ENCODE assay signal across 9 cellular contexts in genomic region chr12:8699714-8700113, GRCh38. TPM values are rescaled to one million over a fixed set of nuclear protein-coding genes. Genes with fewer than 3 reads are reported as not detected.
A peak's percentile ranks its signal among the peaks of the same experiment; 100 is the strongest.
DNase-seq lines count a peak whose midpoint lies in the region; ATAC-seq and TF ChIP-seq lines count a peak whose summit lies in the region.
"Had no signal": no experiment of that assay in that cellular context is flagged by ENCODE, and none has a peak within 500 bp of the region (broad histone marks: within the 10 kb centered on the region; RNA-seq: fewer than 3 reads in every experiment).

No MANE protein-coding gene starts in this region.

- peaks cover 12% of the 10 kb centered on the region for H3K4me1 Mint-ChIP-seq in activated CD4-positive, alpha-beta T cell treated with anti-CD3 and anti-CD28 coated beads, Interleukin-2, amount 10 ng/mL, durations not matched to agents 24 days and 14 days
- H3K4me1 Mint-ChIP-seq in activated B cell treated with CpG ODN at 0.5 μM for 24 hours, result peaks cover 39% of the 10 kb centered on the region
- peaks cover 16 to 30% of the 10 kb centered on the region in 2 donors for H3K4me1 Mint-ChIP-seq in stimulated activated naive B cell treated with anti-CD40 and anti-IgM and Interleukin-4, amounts not matched to agents 10 μg/mL and 1 μg/mL and 100 μg/mL, for 72 hours

- H3K36me3 ChIP-seq in esophagus squamous epithelium, result no peaks in the 10 kb centered on the region

- H3K9me3 ChIP-seq in esophagus squamous epithelium, result no peaks in the 10 kb centered on the region

- CTCF ChIA-PET in activated B cell treated with CpG ODN at 0.5 μM for 24 hours (lab: Charles Lee), result no interaction called here

- peaks cover 2% of the 10 kb centered on the region for H3K36me3 Mint-ChIP-seq in activated CD4-positive, alpha-beta T cell treated with anti-CD3 and anti-CD28 coated beads, Interleukin-2, amount 10 ng/mL, durations not matched to agents 24 days and 14 days (ENCODE audit: low read depth)
- H3K36me3 Mint-ChIP-seq in activated B cell treated with CpG ODN at 0.5 μM for 24 hours (ENCODE audit: low read depth), result peaks cover 4% of the 10 kb centered on the region
- peaks cover 2 to 7% of the 10 kb centered on the region in 2 donors for H3K36me3 Mint-ChIP-seq in stimulated activated naive B cell treated with anti-CD40 and anti-IgM and Interleukin-4, amounts not matched to agents 10 μg/mL and 1 μg/mL and 100 μg/mL, for 72 hours

- H3K27ac Mint-ChIP-seq in activated CD4-positive, alpha-beta T cell treated with anti-CD3 and anti-CD28 coated beads, Interleukin-2, amount 10 ng/mL, durations not matched to agents 24 days and 14 days, result no peak overlapping the region
- peak overlapping the region; percentile 77 for H3K27ac Mint-ChIP-seq in activated B cell treated with CpG ODN at 0.5 μM for 24 hours
- peak overlapping the region; percentile 43 for H3K27ac Mint-ChIP-seq in stimulated activated naive B cell treated with anti-CD40 and anti-IgM and Interleukin-4, amounts not matched to agents 10 μg/mL and 1 μg/mL and 100 μg/mL, for 72 hours

- TF ChIP-seq CTCF in activated B cell treated with CpG ODN at 0.5 μM for 24 hours (IDR thresholded peaks at IDR 0.05) (no peak), esophagus squamous epithelium (IDR thresholded peaks at IDR 0.05) (no peak)

- POLR2A ChIA-PET in activated B cell treated with CpG ODN at 0.5 μM for 24 hours (lab: Charles Lee), result no interaction called here

- peak overlapping the region; percentile 10 for H3K4me3 ChIP-seq in iPS-11a (ENCODE audit: low read depth, low read length)
- peak overlapping the region in 1 of 4 donors; percentile 98 for H3K4me3 ChIP-seq in esophagus squamous epithelium

- H3K27ac ChIP-seq in esophagus squamous epithelium, result peak overlapping the region in 2 of 4 donors; percentile 53 to 93

- H3K4me3 Mint-ChIP-seq in activated CD4-positive, alpha-beta T cell treated with anti-CD3 and anti-CD28 coated beads, Interleukin-2, amount 10 ng/mL, durations not matched to agents 24 days and 14 days, result peak overlapping the region; percentile 40
- peak overlapping the region; percentile 77 for H3K4me3 Mint-ChIP-seq in activated B cell treated with CpG ODN at 0.5 μM for 24 hours
- H3K4me3 Mint-ChIP-seq in stimulated activated naive B cell treated with anti-CD40 and anti-IgM and Interleukin-4, amounts not matched to agents 10 μg/mL and 1 μg/mL and 100 μg/mL, for 72 hours, result peak overlapping the region; percentile 66 to 78

- ATAC-seq in activated B cell treated with CpG ODN at 0.5 μM for 24 hours (ENCODE audit: low read depth), result no peak
- ATAC-seq in stimulated activated naive B cell treated with anti-CD40 and anti-IgM and Interleukin-4, amounts not matched to agents 10 μg/mL and 1 μg/mL and 100 μg/mL, for 72 hours (replicated peaks), result no peak

- peaks cover 0 to 60% (median 16%) of the 10 kb centered on the region in 3 donors for H3K4me1 ChIP-seq in esophagus squamous epithelium

- no peak for DNase-seq in activated CD4-positive, alpha-beta T cell treated with anti-CD3 and anti-CD28 coated beads, Interleukin-2, amount 10 ng/mL, durations not matched to agents 24 days and 14 days
- no peak for DNase-seq in activated CD4-positive, alpha-beta T cell treated with anti-CD3 and anti-CD28 coated beads, Interleukin-2, amount 50 U/mL, for 48 hours
- DNase-seq in activated B cell treated with CpG ODN at 0.5 μM for 24 hours (no peak), posterior vena cava (ENCODE audit: low spot score) (no peak), NCI-H128 (lab: John Stamatoyannopoulos, UW; ENCODE audit: unreplicated experiment) (no peak), esophagus squamous epithelium (lab: John Stamatoyannopoulos, UW) (no peak)
- DNase-seq in stimulated activated naive B cell treated with anti-CD40 and anti-IgM and Interleukin-4, amounts not matched to agents 10 μg/mL and 1 μg/mL and 100 μg/mL, for 72 hours, result no peak
- DNase-seq: occipital lobe had no signal

- 27 to 30% methylated on average over 4 of the region's 4 CpGs for WGBS in esophagus squamous epithelium, 2 donors

- H3K27me3 ChIP-seq in esophagus squamous epithelium, result no peaks in the 10 kb centered on the region

- TF ChIP-seq POLR2A in esophagus squamous epithelium (IDR thresholded peaks at IDR 0.05), result no peak

- peaks cover 50% of the 10 kb centered on the region for H3K27me3 Mint-ChIP-seq in activated CD4-positive, alpha-beta T cell treated with anti-CD3 and anti-CD28 coated beads, Interleukin-2, amount 10 ng/mL, durations not matched to agents 24 days and 14 days
- H3K27me3 Mint-ChIP-seq in activated B cell treated with CpG ODN at 0.5 μM for 24 hours, result no peaks in the 10 kb centered on the region
- H3K27me3 Mint-ChIP-seq in stimulated activated naive B cell treated with anti-CD40 and anti-IgM and Interleukin-4, amounts not matched to agents 10 μg/mL and 1 μg/mL and 100 μg/mL, for 72 hours, result no peaks in the 10 kb centered on the region

- intact Hi-C loops in activated CD4-positive, alpha-beta T cell treated with anti-CD3 and anti-CD28 coated beads, Interleukin-2, amount 10 ng/mL, durations not matched to agents 24 days and 14 days (cut with micrococcal nuclease), result loop anchor here (5.0 kb wide), 2 partner anchors 213 to 248 kb away; partner anchors contain the start of genes M6PR and PHC1
- intact Hi-C loops in activated B cell treated with CpG ODN at 0.5 μM for 24 hours (cut with micrococcal nuclease) (loop anchor here (10.0 kb wide), 1 partner anchor 615 kb away; the partner anchor contains the start of gene NECAP1), posterior vena cava (cut with DNase I) (loop anchor here in 1 of 2 donors (10.0 kb wide), 1 partner anchor 55 kb away; no protein-coding TSS in a partner anchor), esophagus squamous epithelium (cut with DNase I) (no loop called here)

- H3K9me3 Mint-ChIP-seq in activated CD4-positive, alpha-beta T cell treated with anti-CD3 and anti-CD28 coated beads, Interleukin-2, amount 10 ng/mL, durations not matched to agents 24 days and 14 days, result no peaks in the 10 kb centered on the region
- no peaks in the 10 kb centered on the region for H3K9me3 Mint-ChIP-seq in activated B cell treated with CpG ODN at 0.5 μM for 24 hours
- no peaks in the 10 kb centered on the region for H3K9me3 Mint-ChIP-seq in stimulated activated naive B cell treated with anti-CD40 and anti-IgM and Interleukin-4, amounts not matched to agents 10 μg/mL and 1 μg/mL and 100 μg/mL, for 72 hours

RNA-seq across cellular contexts. Expression of gene RIMKLB, which starts 1.9 kb away (rescaled TPM):
- total RNA-seq in activated CD4-positive, alpha-beta T cell treated with anti-CD3 and anti-CD28 coated beads, Interleukin-2, amount 10 ng/mL, durations not matched to agents 24 days and 14 days, result 0.68 and 0.88 TPM in 2 replicates
- 31.0 and 31.9 TPM in 2 replicates for total RNA-seq in activated B cell treated with CpG ODN at 0.5 μM for 24 hours
- 10 to 100 TPM; 51.1 to 56.3 TPM for total RNA-seq in posterior vena cava
- total RNA-seq in esophagus squamous epithelium, result 10 to 100 TPM in 3 of 4 donors, 1 to 10 TPM in 1; 8.0 to 37.8 (median 15.0) TPM

RNA-seq across cellular contexts. Expression of gene MFAP5, which starts 37.1 kb away (rescaled TPM):
- total RNA-seq in activated CD4-positive, alpha-beta T cell treated with anti-CD3 and anti-CD28 coated beads, Interleukin-2, amount 10 ng/mL, durations not matched to agents 24 days and 14 days, result not detected in 2 replicates
- 0.35 TPM in 1 of 2 replicates, not detected in the other for total RNA-seq in activated B cell treated with CpG ODN at 0.5 μM for 24 hours
- total RNA-seq in posterior vena cava, result 100 to 1,000 TPM in 1 of 2 donors, 10 to 100 TPM in 1; 61.0 to 362 TPM
- total RNA-seq in esophagus squamous epithelium, result 10 to 100 TPM in 2 of 4 donors, 1 to 10 TPM in 2; 1.2 to 51.7 (median 16.9) TPM
- total RNA-seq: occipital lobe had no signal
